1 cellular context compared by ENCODE assay signal in genomic region chr15:26661107-26661506, GRCh38.
TF ChIP-seq lines count a peak whose summit lies in the region.

No MANE protein-coding gene starts in this region.

TF ChIP-seq in WTC11, 78 proteins besides CTCF, POLR2A, EP300 and RAD21 (continued from another document):
- TF ChIP-seq CREM (CRISPR knock-in tag; IDR thresholded peaks at IDR 0.05) (no peak), RORB (CRISPR knock-in tag; IDR thresholded peaks at IDR 0.05) (no peak), TP53 (CRISPR knock-in tag; IDR thresholded peaks at IDR 0.05) (no peak), SP1 (CRISPR knock-in tag; conservative IDR thresholded peaks at IDR 0.05) (no peak), ZNF121 (CRISPR knock-in tag; IDR thresholded peaks at IDR 0.05) (no peak), NR3C1 (CRISPR knock-in tag; conservative IDR thresholded peaks at IDR 0.05; ENCODE audit: low read depth) (no peak), MYBL2 (CRISPR knock-in tag; IDR thresholded peaks at IDR 0.05) (no peak)
- TF ChIP-seq, protein P1, sequence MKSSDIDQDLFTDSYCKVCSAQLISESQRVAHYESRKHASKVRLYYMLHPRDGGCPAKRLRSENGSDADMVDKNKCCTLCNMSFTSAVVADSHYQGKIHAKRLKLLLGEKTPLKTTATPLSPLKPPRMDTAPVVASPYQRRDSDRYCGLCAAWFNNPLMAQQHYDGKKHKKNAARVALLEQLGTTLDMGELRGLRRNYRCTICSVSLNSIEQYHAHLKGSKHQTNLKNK (CRISPR knock-in tag; IDR thresholded peaks at IDR 0.05), result no peak
TF ChIP-seq in WTC11: peak in this region for 0.
